Comparison of ENCODE assay signal across 16 cellular contexts in genomic region chr2:30191107-30191506, GRCh38. TPM values are rescaled to one million over a fixed set of nuclear protein-coding genes. Genes with fewer than 3 reads are reported as not detected.
A peak's percentile ranks its signal among the peaks of the same experiment; 100 is the strongest.
DNase-seq lines count a peak whose midpoint lies in the region; ATAC-seq and TF ChIP-seq lines count a peak whose summit lies in the region.
"Had no signal": no experiment of that assay in that cellular context is flagged by ENCODE, and none has a peak within 500 bp of the region (broad histone marks: within the 10 kb centered on the region; RNA-seq: fewer than 3 reads in every experiment).

No MANE protein-coding gene starts in this region.

- H4K20me1 ChIP-seq in Karpas-422 (ENCODE audit: insufficient read depth, low read depth, low read length), result no peaks in the 10 kb centered on the region
- H4K20me1 ChIP-seq: BLaER1 treated with 17β-estradiol and CSF1 and Interleukin-3, amounts not matched to agents 10 nM and 100 nM had no signal

- CTCF ChIA-PET in Caco-2 (lab: Charles Lee), result interaction anchor here (1.0 kb wide), 1 partner anchor 27 kb away, joined by 6 read pairs; no protein-coding TSS in a partner anchor

- peaks cover 12% of the 10 kb centered on the region for H3K9me3 Mint-ChIP-seq in Caco-2 (ENCODE audit: unreplicated experiment)
- H3K9me3 Mint-ChIP-seq in activated T-helper 17 cell treated with anti-CD3 and anti-CD28 coated beads, Interleukin-2, amount 50 U/mL, for 72 hours, result no peaks in the 10 kb centered on the region
- peaks cover 5% of the 10 kb centered on the region for H3K9me3 Mint-ChIP-seq in nephron progenitor cell
- H3K9me3 Mint-ChIP-seq in activated naive CD4-positive, alpha-beta T cell treated with anti-CD3 and anti-CD28 coated beads, Interleukin-2, amount 50 U/mL, for 72 hours, result no peaks in the 10 kb centered on the region
- H3K9me3 Mint-ChIP-seq: CD8-positive, alpha-beta T cell; HFFc6 had no signal

- no TSS peak for BruUV-seq in Caco-2 (replicated peaks; lab: Mats Ljungman, UMichigan)

- no peaks in the 10 kb centered on the region for H3K9me2 ChIP-seq in Karpas-422 (replicated peaks; ENCODE audit: insufficient read depth, low read length)

- H3K27ac ChIP-seq in testis (no peak overlapping the region), Karpas-422 (ENCODE audit: low read length) (no peak overlapping the region)
- H3K27ac ChIP-seq: BLaER1 treated with 17β-estradiol and CSF1 and Interleukin-3, amounts not matched to agents 10 nM and 100 nM; GM23248; HL-60 had no signal

- H2AFZ ChIP-seq in Karpas-422 (ENCODE audit: low read length), result no peak overlapping the region
- H2AFZ ChIP-seq: GM23248 had no signal

- H3K36me3 ChIP-seq in Caco-2 (ENCODE audit: control insufficient read depth, insufficient read depth, low read length) (no peaks in the 10 kb centered on the region), testis (ENCODE audit: low read depth, missing control alignments) (no peaks in the 10 kb centered on the region), Karpas-422 (ENCODE audit: insufficient read depth, low read length) (no peaks in the 10 kb centered on the region)
- H3K36me3 ChIP-seq: BLaER1 treated with 17β-estradiol and CSF1 and Interleukin-3, amounts not matched to agents 10 nM and 100 nM had no signal

- no peak for ATAC-seq in activated T-helper 17 cell treated with anti-CD3 and anti-CD28 coated beads, Interleukin-2, amount 50 U/mL, for 72 hours (replicated peaks)
- ATAC-seq in activated naive CD4-positive, alpha-beta T cell treated with anti-CD3 and anti-CD28 coated beads, Interleukin-2, amount 50 U/mL, for 72 hours, result no peak
- ATAC-seq in GM18858 (IDR thresholded peaks at IDR 0.05; ENCODE audit: unreplicated experiment), result no peak
- ATAC-seq: CD8-positive, alpha-beta T cell; HCT116 had no signal

- peaks cover 26% of the 10 kb centered on the region for H3K4me1 ChIP-seq in Caco-2
- H3K4me1 ChIP-seq in testis, result no peaks in the 10 kb centered on the region
- H3K4me1 ChIP-seq in Karpas-422 (ENCODE audit: low read length), result peaks cover 7% of the 10 kb centered on the region

- H3K27me3 ChIP-seq in Caco-2 (replicated peaks; ENCODE audit: control insufficient read depth, insufficient read depth, low read length) (no peaks in the 10 kb centered on the region), testis (no peaks in the 10 kb centered on the region), Karpas-422 (ENCODE audit: low read length) (no peaks in the 10 kb centered on the region)
- H3K27me3 ChIP-seq: BLaER1 treated with 17β-estradiol and CSF1 and Interleukin-3, amounts not matched to agents 10 nM and 100 nM had no signal

- DNase-seq in Caco-2, result no peak
- DNase-seq in nephron progenitor cell, result no peak
- no peak for DNase-seq in testis
- no peak for DNase-seq in activated naive CD4-positive, alpha-beta T cell treated with anti-CD3 and anti-CD28 coated beads, Interleukin-2, amount 50 U/mL, for 72 hours (ENCODE audit: low spot score in 2 of 2)
- no peak for DNase-seq in Karpas-422
- DNase-seq: CD8-positive, alpha-beta T cell; COR-L47; GM23248; H7; HFFc6 had no signal

- no peak overlapping the region for H3K4me3 Mint-ChIP-seq in Caco-2 (ENCODE audit: unreplicated experiment)
- H3K4me3 Mint-ChIP-seq in activated T-helper 17 cell treated with anti-CD3 and anti-CD28 coated beads, Interleukin-2, amount 50 U/mL, for 72 hours, result no peak overlapping the region
- no peak overlapping the region for H3K4me3 Mint-ChIP-seq in nephron progenitor cell
- H3K4me3 Mint-ChIP-seq: B cell; CD8-positive, alpha-beta T cell; HFFc6 had no signal

- POLR2A ChIA-PET in Caco-2 (lab: Charles Lee), result no interaction called here

- 57 to 77% methylated on average over 8 to 10 of the region's 10 CpGs for WGBS in testis, 2 donors

- no peak overlapping the region for H3K4me2 ChIP-seq in Karpas-422 (ENCODE audit: low read depth, low read length, poor library complexity, severe bottlenecking)
- H3K4me2 ChIP-seq: BLaER1 treated with 17β-estradiol and CSF1 and Interleukin-3, amounts not matched to agents 10 nM and 100 nM had no signal

- H3K9ac ChIP-seq in Karpas-422 (ENCODE audit: low read length), result no peak overlapping the region
- H3K9ac ChIP-seq: BLaER1 treated with 17β-estradiol and CSF1 and Interleukin-3, amounts not matched to agents 10 nM and 100 nM; GM23248 had no signal

- peak overlapping the region; percentile 50 for H3K27ac Mint-ChIP-seq in Caco-2 (ENCODE audit: unreplicated experiment)
- peak overlapping the region; percentile 2 for H3K27ac Mint-ChIP-seq in activated T-helper 17 cell treated with anti-CD3 and anti-CD28 coated beads, Interleukin-2, amount 50 U/mL, for 72 hours
- peak overlapping the region; percentile 84 for H3K27ac Mint-ChIP-seq in nephron progenitor cell
- H3K27ac Mint-ChIP-seq in activated naive CD4-positive, alpha-beta T cell treated with anti-CD3 and anti-CD28 coated beads, Interleukin-2, amount 50 U/mL, for 72 hours, result no peak overlapping the region
- H3K27ac Mint-ChIP-seq: B cell; CD8-positive, alpha-beta T cell; HFFc6 had no signal

- H3K36me3 Mint-ChIP-seq in Caco-2 (ENCODE audit: insufficient read depth, unreplicated experiment) (no peaks in the 10 kb centered on the region), nephron progenitor cell (ENCODE audit: low read depth) (no peaks in the 10 kb centered on the region)
- no peaks in the 10 kb centered on the region for H3K36me3 Mint-ChIP-seq in activated T-helper 17 cell treated with anti-CD3 and anti-CD28 coated beads, Interleukin-2, amount 50 U/mL, for 72 hours (ENCODE audit: low read depth)
- no peaks in the 10 kb centered on the region for H3K36me3 Mint-ChIP-seq in activated naive CD4-positive, alpha-beta T cell treated with anti-CD3 and anti-CD28 coated beads, Interleukin-2, amount 50 U/mL, for 72 hours
- H3K36me3 Mint-ChIP-seq: CD8-positive, alpha-beta T cell had no signal

- H3K27me3 Mint-ChIP-seq in Caco-2 (ENCODE audit: insufficient read depth, unreplicated experiment), result no peaks in the 10 kb centered on the region
- no peaks in the 10 kb centered on the region for H3K27me3 Mint-ChIP-seq in activated T-helper 17 cell treated with anti-CD3 and anti-CD28 coated beads, Interleukin-2, amount 50 U/mL, for 72 hours
- H3K27me3 Mint-ChIP-seq in nephron progenitor cell (ENCODE audit: low read depth, poor library complexity), result no peaks in the 10 kb centered on the region
- H3K27me3 Mint-ChIP-seq: B cell had no signal

- TF ChIP-seq POLR2A in testis (IDR thresholded peaks at IDR 0.05), result no peak

- intact Hi-C loops in Caco-2 (cut with micrococcal nuclease; ENCODE audit: unreplicated experiment), result no loop called here
- intact Hi-C loops in testis (cut with DNase I; ENCODE audit: low total_unique reads), result no loop called here

- TF ChIP-seq CTCF in Caco-2 (IDR thresholded peaks at IDR 0.05; ENCODE audit: insufficient read depth in 1 of 2, low read depth in 1 of 2, low read length in 1 of 2, severe bottlenecking in 1 of 2, unreplicated experiment in 1 of 2) (no peak), nephron progenitor cell (IDR thresholded peaks at IDR 0.05) (no peak), testis (IDR thresholded peaks at IDR 0.05) (no peak)

- H3K9me3 ChIP-seq in Caco-2 (peaks cover 5% of the 10 kb centered on the region; the same call in 1 of the 2 replicates), testis (no peaks in the 10 kb centered on the region), Karpas-422 (ENCODE audit: low read length) (no peaks in the 10 kb centered on the region)

- no peaks in the 10 kb centered on the region for H3K79me2 ChIP-seq in Karpas-422 (ENCODE audit: low read length)

- no peak overlapping the region for H3K4me3 ChIP-seq in Caco-2 (ENCODE audit: low read depth, low read length)
- H3K4me3 ChIP-seq in testis, result peak overlapping the region; percentile 10 to 43
- H3K4me3 ChIP-seq in Karpas-422 (ENCODE audit: low read length), result no peak overlapping the region
- H3K4me3 ChIP-seq: BLaER1 treated with 17β-estradiol and CSF1 and Interleukin-3, amounts not matched to agents 10 nM and 100 nM; GM23248 had no signal

- H3K4me1 Mint-ChIP-seq in Caco-2 (ENCODE audit: low read depth, unreplicated experiment), result peaks cover 37% of the 10 kb centered on the region
- H3K4me1 Mint-ChIP-seq in activated T-helper 17 cell treated with anti-CD3 and anti-CD28 coated beads, Interleukin-2, amount 50 U/mL, for 72 hours, result no peaks in the 10 kb centered on the region
- peaks cover 20% of the 10 kb centered on the region for H3K4me1 Mint-ChIP-seq in nephron progenitor cell

RNA-seq across cellular contexts. Expression of gene LBH, which starts 40.2 kb away (rescaled TPM):
- 126 and 159 TPM in 2 replicates for total RNA-seq in Caco-2 (2022)
- 100 to 1,000 TPM in 1 of 2 donors, 10 to 100 TPM in 1; 38.9 to 154 TPM for total RNA-seq in activated T-helper 17 cell treated with anti-CD3 and anti-CD28 coated beads, Interleukin-2, amount 50 U/mL, for 72 hours
- total RNA-seq in testis, result 10 to 100 TPM; 23.9 to 32.1 TPM
- 25.7 TPM for polyA plus RNA-seq in testis (ENCODE audit: insufficient read depth, low read depth, low replicate concordance)
- 10 to 100 TPM; 67.0 to 88.2 TPM for total RNA-seq in activated naive CD4-positive, alpha-beta T cell treated with anti-CD3 and anti-CD28 coated beads, Interleukin-2, amount 50 U/mL, for 72 hours
- 7.1 and 17.5 TPM in 2 replicates for total RNA-seq in Karpas-422 (2014; rRNA removed; shearing (Covaris generic); ENCODE audit: low replicate concordance)

RNA-seq across cellular contexts. Expression of gene YPEL5, which starts 44.3 kb away (rescaled TPM):
- total RNA-seq in Caco-2 (2022), result 43.6 and 50.9 TPM in 2 replicates
- 10 to 100 TPM; 27.1 to 55.3 TPM for total RNA-seq in activated T-helper 17 cell treated with anti-CD3 and anti-CD28 coated beads, Interleukin-2, amount 50 U/mL, for 72 hours
- total RNA-seq in testis, result 100 to 1,000 TPM; 131 to 181 TPM
- 189 TPM for polyA plus RNA-seq in testis (ENCODE audit: insufficient read depth, low read depth, low replicate concordance)
- total RNA-seq in activated naive CD4-positive, alpha-beta T cell treated with anti-CD3 and anti-CD28 coated beads, Interleukin-2, amount 50 U/mL, for 72 hours, result 10 to 100 TPM; 26.0 to 73.7 TPM
- 22.8 and 54.6 TPM in 2 replicates for total RNA-seq in Karpas-422 (2014; rRNA removed; shearing (Covaris generic); ENCODE audit: low replicate concordance)

Comparison
In these comparisons a context has a peak if more than half of its experiments do, and no peak if none do; other contexts are left out.
1. H3K4me3 ChIP-seq: peak in testis (2 of 2); none in Caco-2 (single experiment) and Karpas-422 (single experiment).
2. H3K27ac Mint-ChIP-seq: peak in Caco-2 (single experiment), activated T-helper 17 cell treated with anti-CD3 and anti-CD28 coated beads, Interleukin-2, amount 50 U/mL, for 72 hours (single experiment) and nephron progenitor cell (single experiment); none in activated naive CD4-positive, alpha-beta T cell treated with anti-CD3 and anti-CD28 coated beads, Interleukin-2, amount 50 U/mL, for 72 hours (0 of 2).